In the genomic region with DNA sequence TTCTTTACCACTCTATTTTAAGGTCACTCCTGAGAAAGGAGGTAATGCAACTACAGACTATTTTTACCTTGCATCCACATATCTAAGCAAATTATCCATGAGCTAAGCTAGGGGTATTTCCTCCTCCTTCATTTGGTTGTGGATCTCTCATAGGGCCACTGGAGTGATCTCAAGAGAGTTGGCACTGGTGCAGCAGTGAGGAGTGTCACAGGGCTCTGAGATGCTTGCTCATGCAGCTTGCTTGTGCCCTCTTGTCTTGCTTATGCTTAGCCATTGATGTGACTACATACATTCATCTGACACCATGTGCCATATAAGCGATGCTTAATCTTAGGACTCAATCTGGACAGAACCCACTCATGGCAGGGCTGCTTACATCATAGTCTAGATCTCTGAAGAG, we compare ENCODE assay signal across 18 cellular contexts.
DNase-seq lines count a peak whose midpoint lies in the region; ATAC-seq, FAIRE-seq and TF ChIP-seq lines count a peak whose summit lies in the region.
"Had no signal": no experiment of that assay in that cellular context is flagged by ENCODE, and none has a peak within 500 bp of the region (broad histone marks: within the 10 kb centered on the region; RNA-seq: fewer than 3 reads in every experiment).

No MANE protein-coding gene starts in this region.

- no peaks in the 10 kb centered on the region for H3K27me3 ChIP-seq in OCI-LY3 (ENCODE audit: low read depth, low read length)
- no peaks in the 10 kb centered on the region for H3K27me3 ChIP-seq in GM12878 (replicated peaks in 1 of 2; ENCODE audit: control insufficient read depth in 2 of 2, insufficient read depth in 2 of 2, low read length in 1 of 2)
- no peaks in the 10 kb centered on the region for H3K27me3 ChIP-seq in left lung

- H4K20me1 ChIP-seq in OCI-LY3 (ENCODE audit: insufficient read depth, low read length) (no peaks in the 10 kb centered on the region), GM12878 (ENCODE audit: control insufficient read depth, insufficient read depth) (no peaks in the 10 kb centered on the region)

- H3K9ac ChIP-seq in OCI-LY3 (ENCODE audit: low read length) = peak overlapping the region; percentile 90
- H3K9ac ChIP-seq in GM12878 (ENCODE audit: control insufficient read depth, insufficient read depth, low read length) = no peak overlapping the region

- peaks cover 66% of the 10 kb centered on the region for H3K4me1 ChIP-seq in OCI-LY3 (ENCODE audit: low read length)
- peaks cover 4% of the 10 kb centered on the region for H3K4me1 ChIP-seq in GM12878 (ENCODE audit: control insufficient read depth, insufficient read depth, low read length)
- no peaks in the 10 kb centered on the region for H3K4me1 ChIP-seq in left lung
- H3K4me1 ChIP-seq: HAP-1 had no signal

- ATAC-seq in GM12878 = no peak
- peak; percentile 33 for ATAC-seq in left lung
- ATAC-seq in HG03354 (IDR thresholded peaks at IDR 0.05; ENCODE audit: poor library complexity, severe bottlenecking, unreplicated experiment) = no peak
- ATAC-seq: GM23338 had no signal

- peak overlapping the region; percentile 81 for H3K4me2 ChIP-seq in OCI-LY3 (ENCODE audit: low read length)
- H3K4me2 ChIP-seq in GM12878 (ENCODE audit: control insufficient read depth, insufficient read depth) = no peak overlapping the region
- H3K4me2 ChIP-seq: GM23338 had no signal

- H3K9me3 ChIP-seq in OCI-LY3 (ENCODE audit: insufficient read depth, low read length) (peaks cover 13% of the 10 kb centered on the region; the same call in 1 of the 2 replicates), GM12878 (replicated peaks; ENCODE audit: control insufficient read depth, insufficient read depth, low read length) (no peaks in the 10 kb centered on the region; the same call in 2 of the 3 replicates), left lung (no peaks in the 10 kb centered on the region)
- H3K9me3 ChIP-seq: HAP-1 had no signal

- H2AFZ ChIP-seq in OCI-LY3 (ENCODE audit: low read depth, low read length) = peak overlapping the region; percentile 7; the same call in 1 of the 2 replicates
- no peak overlapping the region for H2AFZ ChIP-seq in GM12878 (ENCODE audit: control insufficient read depth, low read depth, low read length)
- H2AFZ ChIP-seq: GM23338 had no signal

- H3K4me3 ChIP-seq in OCI-LY3 (ENCODE audit: low read length) = peak overlapping the region; percentile 41; the same call in 1 of the 2 replicates
- H3K4me3 ChIP-seq in GM12878 = no peak overlapping the region
- H3K4me3 ChIP-seq in left lung = no peak overlapping the region
- H3K4me3 ChIP-seq: GM23338, HAP-1 had no signal

- no peak for TF ChIP-seq EP300 in GM12878 (IDR thresholded peaks at IDR 0.05; ENCODE audit: borderline replicate concordance in 1 of 2, control insufficient read depth in 1 of 2, low read depth in 2 of 2, low read length in 2 of 2)

- no peak for TF ChIP-seq RAD21 in GM12878 (IDR thresholded peaks at IDR 0.05; ENCODE audit: insufficient read depth, low read depth, low read length)

- POLR2A ChIA-PET in GM12878 (lab: Charles Lee) = interaction anchor here (0.6 to 4.3 kb wide), 6 partner anchors 31 to 347 kb away, joined by 3 to 27 read pairs (median 3); no protein-coding TSS in a partner anchor

- no peaks in the 10 kb centered on the region for H3K36me3 Mint-ChIP-seq in mesothelial cell of epicardium
- H3K36me3 Mint-ChIP-seq: CD4-positive, alpha-beta memory T cell had no signal

- CTCF ChIA-PET in GM12878 (lab: Yijun Ruan, JAX) = interaction anchor here (0.6 to 4.8 kb wide), 5 partner anchors 32 to 667 kb away, joined by 3 to 25 read pairs (median 16); no protein-coding TSS in a partner anchor

- H3K4me1 Mint-ChIP-seq in mesothelial cell of epicardium = no peaks in the 10 kb centered on the region
- H3K4me1 Mint-ChIP-seq: CD4-positive, alpha-beta memory T cell had no signal

- no peak for TF ChIP-seq CTCF in OCI-LY3 (IDR thresholded peaks at IDR 0.05; ENCODE audit: low read depth, low read length)
- TF ChIP-seq CTCF in GM12878 (IDR thresholded peaks at IDR 0.05 in 2 of 3, conservative IDR thresholded peaks at IDR 0.05 in 1 of 3; ENCODE audit: control insufficient read depth in 2 of 3, extremely low read depth in 1 of 3, insufficient read depth in 1 of 3, low read depth in 3 of 3, low read length in 3 of 3) = no peak
- TF ChIP-seq CTCF in left lung (IDR thresholded peaks at IDR 0.05) = no peak
- TF ChIP-seq CTCF in mesothelial cell of epicardium (IDR thresholded peaks at IDR 0.05; ENCODE audit: unreplicated experiment) = no peak

- H3K4me3 Mint-ChIP-seq in mesothelial cell of epicardium = no peak overlapping the region
- H3K4me3 Mint-ChIP-seq: CD4-positive, alpha-beta memory T cell; GM23338; HFFc6 had no signal

- H3K27me3 Mint-ChIP-seq in mesothelial cell of epicardium (ENCODE audit: low read depth) = no peaks in the 10 kb centered on the region
- H3K27me3 Mint-ChIP-seq: CD4-positive, alpha-beta memory T cell had no signal

- RAD21 ChIA-PET in GM12878 (lab: Charles Lee; ENCODE audit: unreplicated experiment) = interaction anchor here (0.9 to 7.6 kb wide), 12 partner anchors 24 to 515 kb away, joined by 3 to 172 read pairs (median 4); no protein-coding TSS in a partner anchor

- in situ Hi-C loops in GM12878 (cut with MboI) = no loop called here

- peaks cover 19% of the 10 kb centered on the region for H3K9me3 Mint-ChIP-seq in mesothelial cell of epicardium
- H3K9me3 Mint-ChIP-seq: GM23338 had no signal

- H3K36me3 ChIP-seq in OCI-LY3 (replicated peaks; ENCODE audit: low read depth, low read length) = peaks cover 19% of the 10 kb centered on the region
- no peaks in the 10 kb centered on the region for H3K36me3 ChIP-seq in GM12878 (ENCODE audit: control insufficient read depth in 2 of 2, insufficient read depth in 2 of 2, low read length in 1 of 2)
- H3K36me3 ChIP-seq in left lung = no peaks in the 10 kb centered on the region
- H3K36me3 ChIP-seq: HAP-1 had no signal

- SMC1A ChIA-PET in GM12878 (lab: Charles Lee; ENCODE audit: uncharacterized antibody, unreplicated experiment) = interaction anchor here (0.7 to 11.0 kb wide), 12 partner anchors 8 to 184 kb away, joined by 3 to 173 read pairs (median 4); no protein-coding TSS in a partner anchor

- FAIRE-seq in GM12892 (lab: Jason Lieb, UNC) (peak; percentile 50), GM12878 (lab: Jason Lieb, UNC) (peak; percentile 62)
- FAIRE-seq: G401.6, H54 had no signal

- WGBS in GM12878 (ENCODE audit: insufficient coverage, insufficient replicate concordance, low lambda C conversion rate, missing lambda C conversion rate) = 92% methylated on average over 1 of the region's 1 CpG

- DNase-seq in GM12892 (ENCODE audit: insufficient read length) = no peak
- DNase-seq in GM12878 (ENCODE audit: low read depth, low spot score) = no peak
- no peak for DNase-seq in left lung
- no peak for DNase-seq in NCI-H524 treated with DMSO at 0.1 percent for 48 hours (lab: John Stamatoyannopoulos, UW)
- no peak for DNase-seq in mesothelial cell of epicardium (ENCODE audit: low spot score in 2 of 2, unreplicated experiment in 2 of 2)
- DNase-seq in mucosa of gallbladder (ENCODE audit: low spot score) = no peak
- DNase-seq: C1 segment of cervical spinal cord; CD4-positive, alpha-beta memory T cell; COR-L47; DMS153; DND-41; HFFc6 had no signal

- H3K27ac ChIP-seq in OCI-LY3 (ENCODE audit: low read length) (peak overlapping the region; percentile 98), GM12878 (ENCODE audit: control insufficient read depth, insufficient read depth) (peak overlapping the region; percentile 18; the same call in 1 of the 2 replicates), left lung (no peak overlapping the region)

- intact Hi-C loops in GM12878 (cut with micrococcal nuclease; ENCODE audit: unreplicated experiment) (loop anchor here (5.0 to 10.0 kb wide), 2 partner anchors 159 to 728 kb away; no protein-coding TSS in a partner anchor), left lung (cut with DNase I) (no loop called here)

- TF ChIP-seq POLR2A in GM12892 (IDR thresholded peaks at IDR 0.05; ENCODE audit: low read depth, low read length) = no peak
- TF ChIP-seq POLR2A in GM12878 (IDR thresholded peaks at IDR 0.05; ENCODE audit: low read depth, low read length) = no peak

- H3K79me2 ChIP-seq in OCI-LY3 (ENCODE audit: low read length) = no peaks in the 10 kb centered on the region
- no peaks in the 10 kb centered on the region for H3K79me2 ChIP-seq in GM12878 (ENCODE audit: control insufficient read depth, insufficient read depth, low read length)

- BruUV-seq in GM12878 (replicated peaks; lab: Mats Ljungman, UMichigan) = no TSS peak

- H3K27ac Mint-ChIP-seq in mesothelial cell of epicardium = no peak overlapping the region
- H3K27ac Mint-ChIP-seq: CD4-positive, alpha-beta memory T cell; GM23338; HFFc6 had no signal

TF ChIP-seq in GM12878, 131 proteins besides CTCF, POLR2A, EP300 and RAD21:
- no peak for TF ChIP-seq FOXM1 (IDR thresholded peaks at IDR 0.05; ENCODE audit: low read depth, low read length)
- TF ChIP-seq, protein P1, sequence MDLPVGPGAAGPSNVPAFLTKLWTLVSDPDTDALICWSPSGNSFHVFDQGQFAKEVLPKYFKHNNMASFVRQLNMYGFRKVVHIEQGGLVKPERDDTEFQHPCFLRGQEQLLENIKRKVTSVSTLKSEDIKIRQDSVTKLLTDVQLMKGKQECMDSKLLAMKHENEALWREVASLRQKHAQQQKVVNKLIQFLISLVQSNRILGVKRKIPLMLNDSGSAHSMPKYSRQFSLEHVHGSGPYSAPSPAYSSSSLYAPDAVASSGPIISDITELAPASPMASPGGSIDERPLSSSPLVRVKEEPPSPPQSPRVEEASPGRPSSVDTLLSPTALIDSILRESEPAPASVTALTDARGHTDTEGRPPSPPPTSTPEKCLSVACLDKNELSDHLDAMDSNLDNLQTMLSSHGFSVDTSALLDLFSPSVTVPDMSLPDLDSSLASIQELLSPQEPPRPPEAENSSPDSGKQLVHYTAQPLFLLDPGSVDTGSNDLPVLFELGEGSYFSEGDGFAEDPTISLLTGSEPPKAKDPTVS (IDR thresholded peaks at IDR 0.05; ENCODE audit: low read depth, low read length) = no peak
- no peak for TF ChIP-seq SUZ12 (IDR thresholded peaks at IDR 0.05; ENCODE audit: unreplicated experiment)
- TF ChIP-seq IKZF1 (conservative IDR thresholded peaks at IDR 0.05) = 0 out of 2 replicates have a peak, but pooled peaks have one; percentile 18
- peak; percentile 15 for TF ChIP-seq MEF2B (IDR thresholded peaks at IDR 0.05; ENCODE audit: partially characterized antibody, poor library complexity, severe bottlenecking)
- TF ChIP-seq SMC3 (IDR thresholded peaks at IDR 0.05; ENCODE audit: borderline replicate concordance, low read length) = no peak
- no peak for TF ChIP-seq BCL11A (IDR thresholded peaks at IDR 0.05; ENCODE audit: low read depth, low read length)
- no peak for TF ChIP-seq SMAD1 (IDR thresholded peaks at IDR 0.05; ENCODE audit: low read depth, partially characterized antibody)

Comparison
In these comparisons a context has a peak if more than half of its experiments do, and no peak if none do; other contexts are left out.
1. H3K27ac ChIP-seq: peak in OCI-LY3 (single experiment) and GM12878 (single experiment); none in left lung (0 of 2).